In the genomic region with DNA sequence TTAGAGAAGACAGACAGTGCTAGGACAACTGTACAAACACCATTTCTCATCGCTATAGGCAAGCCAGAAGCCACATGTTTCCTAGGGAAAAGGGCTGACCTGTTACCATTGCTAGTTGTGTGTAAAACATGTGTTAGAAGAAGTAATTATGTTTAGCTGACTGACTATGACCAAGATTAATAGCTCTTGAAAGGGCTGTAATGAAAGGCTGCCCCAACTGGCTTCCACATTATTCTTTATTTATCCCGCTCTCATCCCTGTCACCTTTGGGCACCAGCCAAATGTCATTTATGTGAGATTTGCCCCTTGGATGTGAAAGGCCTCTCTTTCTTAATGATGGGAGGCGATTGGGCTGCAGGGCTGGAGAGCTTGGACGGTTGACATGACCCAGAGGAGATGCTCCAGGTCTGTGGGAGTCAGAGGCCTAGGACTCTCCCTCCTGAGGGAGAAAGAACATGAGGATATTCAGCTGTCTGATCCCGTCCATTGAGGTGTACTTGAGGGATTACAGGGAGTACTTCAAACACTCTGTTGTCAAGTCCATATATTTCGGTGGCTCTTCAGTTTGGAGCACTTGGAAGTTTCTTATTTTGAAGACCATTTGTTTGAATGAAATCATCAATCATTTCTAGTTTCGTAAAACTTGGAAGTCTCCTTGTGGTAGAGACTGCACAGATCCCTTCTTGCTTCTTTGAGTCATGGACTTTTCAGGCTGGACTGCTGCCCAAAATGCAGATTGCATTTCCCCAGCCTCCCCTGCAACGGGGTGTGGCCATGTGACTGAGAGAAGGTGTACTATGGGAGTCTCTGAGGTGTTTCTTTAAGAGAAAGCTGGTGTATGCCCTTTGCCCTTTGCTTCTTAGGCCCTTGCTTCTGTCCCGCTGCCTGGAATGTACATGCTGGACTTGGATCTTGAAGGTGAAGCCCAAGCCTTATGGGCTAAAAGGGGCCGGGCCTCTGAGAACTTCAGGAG, we compare ENCODE assay signal across 1 cellular context.
TF ChIP-seq lines count a peak whose summit lies in the region.

No MANE protein-coding gene starts in this region.

TF ChIP-seq in GM23338, 12 proteins besides CTCF, POLR2A, EP300 and RAD21 (continued from another document):
- TF ChIP-seq, protein P1, sequence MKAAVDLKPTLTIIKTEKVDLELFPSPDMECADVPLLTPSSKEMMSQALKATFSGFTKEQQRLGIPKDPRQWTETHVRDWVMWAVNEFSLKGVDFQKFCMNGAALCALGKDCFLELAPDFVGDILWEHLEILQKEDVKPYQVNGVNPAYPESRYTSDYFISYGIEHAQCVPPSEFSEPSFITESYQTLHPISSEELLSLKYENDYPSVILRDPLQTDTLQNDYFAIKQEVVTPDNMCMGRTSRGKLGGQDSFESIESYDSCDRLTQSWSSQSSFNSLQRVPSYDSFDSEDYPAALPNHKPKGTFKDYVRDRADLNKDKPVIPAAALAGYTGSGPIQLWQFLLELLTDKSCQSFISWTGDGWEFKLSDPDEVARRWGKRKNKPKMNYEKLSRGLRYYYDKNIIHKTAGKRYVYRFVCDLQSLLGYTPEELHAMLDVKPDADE (IDR thresholded peaks at IDR 0.05) = no peak
- TF ChIP-seq ZNF114 (CRISPR knock-in tag; IDR thresholded peaks at IDR 0.05) (no peak), EZH2 (IDR thresholded peaks at IDR 0.05; ENCODE audit: low read depth, unreplicated experiment) (no peak), JUNB (IDR thresholded peaks at IDR 0.05; ENCODE audit: unreplicated experiment) (no peak), EZH2phosphoT487 (IDR thresholded peaks at IDR 0.05; ENCODE audit: unreplicated experiment) (no peak), POLR2AphosphoS5 (IDR thresholded peaks at IDR 0.05; ENCODE audit: low read depth) (no peak)
- TF ChIP-seq, protein P2, sequence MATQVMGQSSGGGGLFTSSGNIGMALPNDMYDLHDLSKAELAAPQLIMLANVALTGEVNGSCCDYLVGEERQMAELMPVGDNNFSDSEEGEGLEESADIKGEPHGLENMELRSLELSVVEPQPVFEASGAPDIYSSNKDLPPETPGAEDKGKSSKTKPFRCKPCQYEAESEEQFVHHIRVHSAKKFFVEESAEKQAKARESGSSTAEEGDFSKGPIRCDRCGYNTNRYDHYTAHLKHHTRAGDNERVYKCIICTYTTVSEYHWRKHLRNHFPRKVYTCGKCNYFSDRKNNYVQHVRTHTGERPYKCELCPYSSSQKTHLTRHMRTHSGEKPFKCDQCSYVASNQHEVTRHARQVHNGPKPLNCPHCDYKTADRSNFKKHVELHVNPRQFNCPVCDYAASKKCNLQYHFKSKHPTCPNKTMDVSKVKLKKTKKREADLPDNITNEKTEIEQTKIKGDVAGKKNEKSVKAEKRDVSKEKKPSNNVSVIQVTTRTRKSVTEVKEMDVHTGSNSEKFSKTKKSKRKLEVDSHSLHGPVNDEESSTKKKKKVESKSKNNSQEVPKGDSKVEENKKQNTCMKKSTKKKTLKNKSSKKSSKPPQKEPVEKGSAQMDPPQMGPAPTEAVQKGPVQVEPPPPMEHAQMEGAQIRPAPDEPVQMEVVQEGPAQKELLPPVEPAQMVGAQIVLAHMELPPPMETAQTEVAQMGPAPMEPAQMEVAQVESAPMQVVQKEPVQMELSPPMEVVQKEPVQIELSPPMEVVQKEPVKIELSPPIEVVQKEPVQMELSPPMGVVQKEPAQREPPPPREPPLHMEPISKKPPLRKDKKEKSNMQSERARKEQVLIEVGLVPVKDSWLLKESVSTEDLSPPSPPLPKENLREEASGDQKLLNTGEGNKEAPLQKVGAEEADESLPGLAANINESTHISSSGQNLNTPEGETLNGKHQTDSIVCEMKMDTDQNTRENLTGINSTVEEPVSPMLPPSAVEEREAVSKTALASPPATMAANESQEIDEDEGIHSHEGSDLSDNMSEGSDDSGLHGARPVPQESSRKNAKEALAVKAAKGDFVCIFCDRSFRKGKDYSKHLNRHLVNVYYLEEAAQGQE (IDR thresholded peaks at IDR 0.05; ENCODE audit: unreplicated experiment) = no peak
- TF ChIP-seq, protein P3, sequence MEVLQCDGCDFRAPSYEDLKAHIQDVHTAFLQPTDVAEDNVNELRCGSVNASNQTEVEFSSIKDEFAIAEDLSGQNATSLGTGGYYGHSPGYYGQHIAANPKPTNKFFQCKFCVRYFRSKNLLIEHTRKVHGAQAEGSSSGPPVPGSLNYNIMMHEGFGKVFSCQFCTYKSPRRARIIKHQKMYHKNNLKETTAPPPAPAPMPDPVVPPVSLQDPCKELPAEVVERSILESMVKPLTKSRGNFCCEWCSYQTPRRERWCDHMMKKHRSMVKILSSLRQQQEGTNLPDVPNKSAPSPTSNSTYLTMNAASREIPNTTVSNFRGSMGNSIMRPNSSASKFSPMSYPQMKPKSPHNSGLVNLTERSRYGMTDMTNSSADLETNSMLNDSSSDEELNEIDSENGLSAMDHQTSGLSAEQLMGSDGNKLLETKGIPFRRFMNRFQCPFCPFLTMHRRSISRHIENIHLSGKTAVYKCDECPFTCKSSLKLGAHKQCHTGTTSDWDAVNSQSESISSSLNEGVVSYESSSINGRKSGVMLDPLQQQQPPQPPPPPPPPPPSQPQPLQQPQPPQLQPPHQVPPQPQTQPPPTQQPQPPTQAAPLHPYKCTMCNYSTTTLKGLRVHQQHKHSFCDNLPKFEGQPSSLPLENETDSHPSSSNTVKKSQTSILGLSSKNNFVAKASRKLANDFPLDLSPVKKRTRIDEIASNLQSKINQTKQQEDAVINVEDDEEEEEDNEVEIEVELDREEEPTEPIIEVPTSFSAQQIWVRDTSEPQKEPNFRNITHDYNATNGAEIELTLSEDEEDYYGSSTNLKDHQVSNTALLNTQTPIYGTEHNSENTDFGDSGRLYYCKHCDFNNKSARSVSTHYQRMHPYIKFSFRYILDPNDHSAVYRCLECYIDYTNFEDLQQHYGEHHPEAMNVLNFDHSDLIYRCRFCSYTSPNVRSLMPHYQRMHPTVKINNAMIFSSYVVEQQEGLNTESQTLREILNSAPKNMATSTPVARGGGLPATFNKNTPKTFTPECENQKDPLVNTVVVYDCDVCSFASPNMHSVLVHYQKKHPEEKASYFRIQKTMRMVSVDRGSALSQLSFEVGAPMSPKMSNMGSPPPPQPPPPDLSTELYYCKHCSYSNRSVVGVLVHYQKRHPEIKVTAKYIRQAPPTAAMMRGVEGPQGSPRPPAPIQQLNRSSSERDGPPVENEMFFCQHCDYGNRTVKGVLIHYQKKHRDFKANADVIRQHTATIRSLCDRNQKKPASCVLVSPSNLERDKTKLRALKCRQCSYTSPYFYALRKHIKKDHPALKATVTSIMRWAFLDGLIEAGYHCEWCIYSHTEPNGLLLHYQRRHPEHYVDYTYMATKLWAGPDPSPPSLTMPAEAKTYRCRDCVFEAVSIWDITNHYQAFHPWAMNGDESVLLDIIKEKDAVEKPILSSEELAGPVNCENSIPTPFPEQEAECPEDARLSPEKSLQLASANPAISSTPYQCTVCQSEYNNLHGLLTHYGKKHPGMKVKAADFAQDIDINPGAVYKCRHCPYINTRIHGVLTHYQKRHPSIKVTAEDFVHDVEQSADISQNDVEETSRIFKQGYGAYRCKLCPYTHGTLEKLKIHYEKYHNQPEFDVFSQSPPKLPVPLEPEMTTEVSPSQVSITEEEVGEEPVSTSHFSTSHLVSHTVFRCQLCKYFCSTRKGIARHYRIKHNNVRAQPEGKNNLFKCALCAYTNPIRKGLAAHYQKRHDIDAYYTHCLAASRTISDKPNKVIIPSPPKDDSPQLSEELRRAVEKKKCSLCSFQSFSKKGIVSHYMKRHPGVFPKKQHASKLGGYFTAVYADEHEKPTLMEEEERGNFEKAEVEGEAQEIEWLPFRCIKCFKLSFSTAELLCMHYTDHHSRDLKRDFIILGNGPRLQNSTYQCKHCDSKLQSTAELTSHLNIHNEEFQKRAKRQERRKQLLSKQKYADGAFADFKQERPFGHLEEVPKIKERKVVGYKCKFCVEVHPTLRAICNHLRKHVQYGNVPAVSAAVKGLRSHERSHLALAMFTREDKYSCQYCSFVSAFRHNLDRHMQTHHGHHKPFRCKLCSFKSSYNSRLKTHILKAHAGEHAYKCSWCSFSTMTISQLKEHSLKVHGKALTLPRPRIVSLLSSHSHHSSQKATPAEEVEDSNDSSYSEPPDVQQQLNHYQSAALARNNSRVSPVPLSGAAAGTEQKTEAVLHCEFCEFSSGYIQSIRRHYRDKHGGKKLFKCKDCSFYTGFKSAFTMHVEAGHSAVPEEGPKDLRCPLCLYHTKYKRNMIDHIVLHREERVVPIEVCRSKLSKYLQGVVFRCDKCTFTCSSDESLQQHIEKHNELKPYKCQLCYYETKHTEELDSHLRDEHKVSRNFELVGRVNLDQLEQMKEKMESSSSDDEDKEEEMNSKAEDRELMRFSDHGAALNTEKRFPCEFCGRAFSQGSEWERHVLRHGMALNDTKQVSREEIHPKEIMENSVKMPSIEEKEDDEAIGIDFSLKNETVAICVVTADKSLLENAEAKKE (CRISPR knock-in tag; IDR thresholded peaks at IDR 0.05) = no peak
